In genomic region chr6:2990932-2991506, GRCh38 we compare ENCODE assay signal across 8 cellular contexts. TPM values are rescaled to one million over a fixed set of nuclear protein-coding genes. Genes with fewer than 3 reads are reported as not detected.
DNase-seq lines count a peak whose midpoint lies in the region; ATAC-seq and TF ChIP-seq lines count a peak whose summit lies in the region.

No MANE protein-coding gene starts in this region.

- H3K27me3 ChIP-seq in left ventricle myocardium inferior (ENCODE audit: low read depth): no peaks in the 10 kb centered on the region
- no peaks in the 10 kb centered on the region for H3K27me3 ChIP-seq in breast epithelium
- H3K27me3 ChIP-seq in uterus: no peaks in the 10 kb centered on the region

- no peaks in the 10 kb centered on the region for H3K9me3 ChIP-seq in left ventricle myocardium inferior (replicated peaks)
- no peaks in the 10 kb centered on the region for H3K9me3 ChIP-seq in breast epithelium
- H3K9me3 ChIP-seq in uterus: no peaks in the 10 kb centered on the region

- H3K4me3 ChIP-seq in left ventricle myocardium inferior (peak overlapping the region; percentile 98), breast epithelium (peak overlapping the region; percentile 82 to 96 (median 95)), uterus (peak overlapping the region; percentile 51 to 69)

- H3K27me3 Mint-ChIP-seq in mesothelial cell of epicardium (ENCODE audit: low read depth): no peaks in the 10 kb centered on the region

- peak overlapping the region; percentile 82 for H3K4me3 Mint-ChIP-seq in mesothelial cell of epicardium

- H3K36me3 ChIP-seq in left ventricle myocardium inferior (no peaks in the 10 kb centered on the region), breast epithelium (no peaks in the 10 kb centered on the region), uterus (no peaks in the 10 kb centered on the region)

- H3K27ac ChIP-seq in left ventricle myocardium inferior (replicated peaks) (peak overlapping the region; percentile 100), breast epithelium (peak overlapping the region; percentile 98), uterus (peak overlapping the region; percentile 92 to 99)

- DNase-seq in left ventricle myocardium inferior (no peak), left cardiac atrium (no peak), breast epithelium (ENCODE audit: low spot score in 2 of 2) (no peak), mesothelial cell of epicardium (ENCODE audit: low spot score in 2 of 2, unreplicated experiment in 2 of 2) (no peak), uterus (no peak)
- DNase-seq in activated CD4-positive, CD25-positive, alpha-beta regulatory T cell (lab: John Stamatoyannopoulos, UW): no peak

- H3K4me1 Mint-ChIP-seq in mesothelial cell of epicardium: peaks cover 40% of the 10 kb centered on the region

- intact Hi-C loops in left ventricle myocardium inferior (cut with micrococcal nuclease) (no loop called here), left cardiac atrium (cut with DNase I) (no loop called here), breast epithelium (cut with DNase I; ENCODE audit: low total_unique reads) (loop anchor here (10.0 kb wide), 1 partner anchor 254 kb away; no protein-coding TSS in a partner anchor), uterus (cut with DNase I; ENCODE audit: low total_unique reads) (loop anchor here (5.0 kb wide), 1 partner anchor 76 kb away; the partner anchor contains the start of gene RIPK1)

- H3K9me3 Mint-ChIP-seq in mesothelial cell of epicardium: no peaks in the 10 kb centered on the region

- ATAC-seq in left cardiac atrium (no peak), HG03432 (IDR thresholded peaks at IDR 0.05; ENCODE audit: unreplicated experiment) (no peak), GM18511 (IDR thresholded peaks at IDR 0.05; ENCODE audit: unreplicated experiment) (no peak)

- no peak for TF ChIP-seq POLR2A in breast epithelium (IDR thresholded peaks at IDR 0.05)
- TF ChIP-seq POLR2A in uterus (IDR thresholded peaks at IDR 0.05): no peak

- H3K4me1 ChIP-seq in left ventricle myocardium inferior (peaks cover 42% of the 10 kb centered on the region), breast epithelium (no peaks in the 10 kb centered on the region), uterus (peaks cover 4 to 6% of the 10 kb centered on the region in 2 donors)

- H3K27ac Mint-ChIP-seq in mesothelial cell of epicardium: peak overlapping the region; percentile 99

- no peak for TF ChIP-seq CTCF in left ventricle myocardium inferior (IDR thresholded peaks at IDR 0.05; ENCODE audit: borderline replicate concordance)
- no peak for TF ChIP-seq CTCF in breast epithelium (IDR thresholded peaks at IDR 0.05)
- no peak for TF ChIP-seq CTCF in mesothelial cell of epicardium (IDR thresholded peaks at IDR 0.05; ENCODE audit: unreplicated experiment)
- no peak for TF ChIP-seq CTCF in uterus (IDR thresholded peaks at IDR 0.05)

- H3K36me3 Mint-ChIP-seq in mesothelial cell of epicardium: no peaks in the 10 kb centered on the region

RNA-seq across cellular contexts. Expression of gene NQO2, which starts 8.7 kb away (rescaled TPM):
- total RNA-seq in left ventricle myocardium inferior (51.1 TPM), left cardiac atrium (10 to 100 TPM; 46.2 to 53.8 TPM), breast epithelium (10 to 100 TPM; 23.6 to 64.6 (median 24.9) TPM), mesothelial cell of epicardium (17.1 to 18.7 TPM (median 17.3 TPM) in 3 replicates), uterus (10 to 100 TPM in 3 of 4 donors, 1 to 10 TPM in 1; 7.8 to 50.3 (median 21.6) TPM)

RNA-seq across cellular contexts. Expression of gene SERPINB6, which starts 19.7 kb away (rescaled TPM):
- total RNA-seq in left ventricle myocardium inferior (233 TPM), left cardiac atrium (100 to 1,000 TPM; 218 to 225 TPM), breast epithelium (100 to 1,000 TPM; 100 to 146 (median 137) TPM), mesothelial cell of epicardium (91.4 to 96.8 TPM (median 93.4 TPM) in 3 replicates), uterus (100 to 1,000 TPM in 3 of 4 donors, 10 to 100 TPM in 1; 84.9 to 266 (median 203) TPM)

Comparison
In these comparisons a context has a peak if more than half of its experiments do, and no peak if none do; other contexts are left out.
1. intact Hi-C loops: an anchor here in breast epithelium (10.0 kb wide) and uterus (5.0 kb wide); none called in left ventricle myocardium inferior and left cardiac atrium.